ENCODE assay signal across 9 cellular contexts in the genomic region with DNA sequence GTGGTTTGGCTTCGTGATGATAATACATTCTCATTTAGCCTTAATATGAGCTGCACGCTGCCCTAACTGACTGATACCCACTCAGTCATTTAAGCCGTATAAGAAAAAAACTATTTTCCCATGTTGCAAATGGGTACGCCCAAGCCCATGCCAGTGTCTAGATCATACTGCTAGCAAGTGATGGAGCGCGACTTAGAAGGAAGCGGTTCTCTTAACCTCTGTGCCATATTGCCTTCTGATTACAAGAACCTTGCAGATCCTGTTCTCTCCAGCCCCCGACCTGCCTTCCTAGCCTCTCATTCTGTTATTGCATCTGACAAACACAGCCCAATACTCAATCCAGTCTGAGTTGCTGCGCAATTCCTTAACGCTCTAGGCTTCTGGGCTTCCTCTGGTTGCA. TPM values are rescaled to one million over a fixed set of nuclear protein-coding genes. Genes with fewer than 3 reads are reported as not detected.
DNase-seq lines count a peak whose midpoint lies in the region; ATAC-seq, FAIRE-seq and TF ChIP-seq lines count a peak whose summit lies in the region.
"Had no signal": no experiment of that assay in that cellular context is flagged by ENCODE, and none has a peak within 500 bp of the region (broad histone marks: within the 10 kb centered on the region; RNA-seq: fewer than 3 reads in every experiment).

No MANE protein-coding gene starts in this region.

- peak; percentile 37 for ATAC-seq in GM12878

- peak overlapping the region; percentile 95 for H3K4me3 ChIP-seq in HUES6 (ENCODE audit: low read depth, low read length)
- peak overlapping the region; percentile 85 for H3K4me3 ChIP-seq in GM12878
- H3K4me3 ChIP-seq in testis = peak overlapping the region; percentile 98 to 99

- H3K9me3 ChIP-seq in HUES6 (ENCODE audit: control insufficient read depth, insufficient read depth, low read depth, low read length) = no peaks in the 10 kb centered on the region
- no peaks in the 10 kb centered on the region for H3K9me3 ChIP-seq in GM12878 (replicated peaks; ENCODE audit: control insufficient read depth, insufficient read depth, low read length)
- H3K9me3 ChIP-seq in testis = no peaks in the 10 kb centered on the region

- SMC1A ChIA-PET in GM12878 (lab: Charles Lee; ENCODE audit: uncharacterized antibody, unreplicated experiment) = no interaction called here

- TF ChIP-seq CTCF in GM12878 (IDR thresholded peaks at IDR 0.05 in 2 of 3, conservative IDR thresholded peaks at IDR 0.05 in 1 of 3; ENCODE audit: control insufficient read depth in 2 of 3, extremely low read depth in 1 of 3, insufficient read depth in 1 of 3, low read depth in 3 of 3, low read length in 3 of 3) (no peak), testis (IDR thresholded peaks at IDR 0.05) (no peak)

- RAD21 ChIA-PET in GM12878 (lab: Charles Lee; ENCODE audit: unreplicated experiment) = no interaction called here

- DNase-seq in GM12891 (ENCODE audit: insufficient read length, low spot score) (peak; percentile 11), GM12878 (ENCODE audit: low read depth, low spot score) (no peak), left kidney (ENCODE audit: low read depth, low spot score) (peak; percentile 13), testis (no peak), NCI-H187 (lab: John Stamatoyannopoulos, UW) (no peak), amniotic stem cell (lab: John Stamatoyannopoulos, UW) (no peak), NK-92 (lab: John Stamatoyannopoulos, UW; ENCODE audit: unreplicated experiment) (no peak)

- no peak for FAIRE-seq in GM12891 (lab: Jason Lieb, UNC)
- no peak for FAIRE-seq in GM12878 (lab: Jason Lieb, UNC)
- FAIRE-seq: TTC549 had no signal

- no TSS peak for BruUV-seq in GM12878 (replicated peaks; lab: Mats Ljungman, UMichigan)

- H4K20me1 ChIP-seq in GM12878 (ENCODE audit: control insufficient read depth, insufficient read depth) = no peaks in the 10 kb centered on the region

- no peak for TF ChIP-seq EP300 in GM12878 (IDR thresholded peaks at IDR 0.05; ENCODE audit: borderline replicate concordance in 1 of 2, control insufficient read depth in 1 of 2, low read depth in 2 of 2, low read length in 2 of 2)

- CTCF ChIA-PET in GM12878 (lab: Yijun Ruan, JAX) = interaction anchor here (1.2 kb wide), 1 partner anchor 9 kb away, joined by 3 read pairs; no protein-coding TSS in a partner anchor

- intact Hi-C loops in GM12878 (cut with micrococcal nuclease; ENCODE audit: unreplicated experiment) (no loop called here), testis (cut with DNase I; ENCODE audit: low total_unique reads) (no loop called here)

- H2AFZ ChIP-seq in GM12878 (ENCODE audit: control insufficient read depth, low read depth, low read length) = peak overlapping the region; percentile 86

- H3K79me2 ChIP-seq in GM12878 (ENCODE audit: control insufficient read depth, insufficient read depth, low read length) = peaks cover 52% of the 10 kb centered on the region

- H3K36me3 ChIP-seq in HUES6 (ENCODE audit: control insufficient read depth, insufficient read depth, low read length) (peaks cover 13% of the 10 kb centered on the region), GM12878 (ENCODE audit: control insufficient read depth in 2 of 2, insufficient read depth in 2 of 2, low read length in 1 of 2) (0 out of 4 replicates have a peak, but pooled peaks cover 0 to 3% of the 10 kb centered on the region in 2 experiments), testis (ENCODE audit: low read depth, missing control alignments) (no peaks in the 10 kb centered on the region)

- peak overlapping the region; percentile 86 for H3K4me2 ChIP-seq in GM12878 (ENCODE audit: control insufficient read depth, insufficient read depth)

- POLR2A ChIA-PET in GM12878 (lab: Charles Lee) = no interaction called here

- H3K4me1 ChIP-seq in HUES6 (ENCODE audit: control insufficient read depth, insufficient read depth, low read length) (peaks cover 12% of the 10 kb centered on the region), GM12878 (ENCODE audit: control insufficient read depth, insufficient read depth, low read length) (no peaks in the 10 kb centered on the region), testis (peaks cover 20% of the 10 kb centered on the region)

- peak overlapping the region; percentile 94 for H3K9ac ChIP-seq in HUES6 (ENCODE audit: low read length)
- H3K9ac ChIP-seq in GM12878 (ENCODE audit: control insufficient read depth, insufficient read depth, low read length) = peak overlapping the region; percentile 89

- H3K27me3 ChIP-seq in HUES6 (ENCODE audit: control insufficient read depth, insufficient read depth, low read length) = no peaks in the 10 kb centered on the region
- H3K27me3 ChIP-seq in GM12878 (replicated peaks in 1 of 2; ENCODE audit: control insufficient read depth in 2 of 2, insufficient read depth in 2 of 2, low read length in 1 of 2) = no peaks in the 10 kb centered on the region
- H3K27me3 ChIP-seq in testis = no peaks in the 10 kb centered on the region

- WGBS in GM12878 (ENCODE audit: insufficient coverage, insufficient replicate concordance, low lambda C conversion rate, missing lambda C conversion rate) = 18% methylated on average over 10 of the region's 10 CpGs
- WGBS in testis, 2 donors = 2 to 3% methylated on average over 10 of the region's 10 CpGs

- TF ChIP-seq POLR2A in GM12891 (IDR thresholded peaks at IDR 0.05; ENCODE audit: low read depth, low read length) (no peak), GM12878 (IDR thresholded peaks at IDR 0.05; ENCODE audit: low read depth, low read length) (no peak), testis (IDR thresholded peaks at IDR 0.05) (no peak)

- in situ Hi-C loops in GM12878 (cut with MboI) = loop anchor here (10.0 kb wide), 1 partner anchor 55 kb away; no protein-coding TSS in a partner anchor

- no peak for TF ChIP-seq RAD21 in GM12878 (IDR thresholded peaks at IDR 0.05; ENCODE audit: insufficient read depth, low read depth, low read length)

- H3K27ac ChIP-seq in HUES6 (ENCODE audit: low read depth, low read length) (peak overlapping the region; percentile 22; the same call in 1 of the 2 replicates), GM12878 (ENCODE audit: control insufficient read depth, insufficient read depth) (peak overlapping the region; percentile 75), testis (peak overlapping the region; percentile 85 to 88)

TF ChIP-seq in GM12891, 5 proteins besides CTCF, POLR2A, EP300 and RAD21:
- TF ChIP-seq PAX5 (IDR thresholded peaks at IDR 0.05; ENCODE audit: insufficient read depth, low read length, severe bottlenecking) = no peak
- TF ChIP-seq TAF1 (IDR thresholded peaks at IDR 0.05; ENCODE audit: low read depth, low read length) = no peak
- TF ChIP-seq SPI1 (IDR thresholded peaks at IDR 0.05; ENCODE audit: low read depth, low read length) = no peak
- TF ChIP-seq POU2F2 (IDR thresholded peaks at IDR 0.05; ENCODE audit: low read depth, low read length) = no peak
- TF ChIP-seq POLR2AphosphoS5 (IDR thresholded peaks at IDR 0.05; ENCODE audit: low read depth, low read length) = no peak

TF ChIP-seq in GM12878, 131 proteins besides CTCF, POLR2A, EP300 and RAD21 (continues in another document):
- TF ChIP-seq, protein P1, sequence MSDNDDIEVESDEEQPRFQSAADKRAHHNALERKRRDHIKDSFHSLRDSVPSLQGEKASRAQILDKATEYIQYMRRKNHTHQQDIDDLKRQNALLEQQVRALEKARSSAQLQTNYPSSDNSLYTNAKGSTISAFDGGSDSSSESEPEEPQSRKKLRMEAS (IDR thresholded peaks at IDR 0.05; ENCODE audit: low read depth, low read length) = no peak
- TF ChIP-seq MTA2 (IDR thresholded peaks at IDR 0.05; ENCODE audit: low read depth) (no peak), PML (IDR thresholded peaks at IDR 0.05; ENCODE audit: low read length) (no peak), ATF7 (IDR thresholded peaks at IDR 0.05; ENCODE audit: low read depth) (no peak)

RNA-seq across cellular contexts. Expression of a gene that starts 0.6 kb away (rescaled TPM):
- 17.4 TPM for polyA plus RNA-seq in GM12891 (2012; ENCODE audit: low read depth, missing spikeins)
- 76.5 and 84.7 TPM in 2 replicates for total RNA-seq in GM12878 (2013; cell fraction: nucleolus; rRNA removed)
- total RNA-seq in GM12878 (2014; rRNA removed) = 30.5 and 32.4 TPM in 2 replicates
- total RNA-seq in GM12878 (2014; rRNA removed; fragmentation: Illumina TruSeq; extraction: Trizol) = 32.0 and 32.4 TPM in 2 replicates
- total RNA-seq in GM12878 (2021) = 26.2 and 28.3 TPM in 2 replicates
- 11.5 TPM for polyA plus RNA-seq in GM12878 (2011; ENCODE audit: low read depth)
- polyA plus RNA-seq in GM12878 (2011; rRNA removed) = 25.9 and 37.4 TPM in 2 replicates
- polyA plus RNA-seq in GM12878 (2011; cell fraction: cytosol; rRNA removed) = 11.7 and 12.1 TPM in 2 replicates
- polyA plus RNA-seq in GM12878 (2011; cell fraction: nucleus; rRNA removed) = 36.0 TPM in 2 replicates
- 15.8 and 17.5 TPM in 2 replicates for polyA plus RNA-seq in GM12878 (2012)
- 28.7 and 31.9 TPM in 2 replicates for polyA plus RNA-seq in GM12878 (2014; fragmentation: Illumina TruSeq; extraction: Trizol)
- 10 to 100 TPM; 14.2 to 21.2 TPM for polyA plus RNA-seq in GM12878 (2014; fragmentation: Nextera tagmentation; extraction: Ambion mirVana)
- 23.8 and 26.6 TPM in 2 replicates for polyA plus RNA-seq in GM12878 (2014; rRNA removed)
- 10 to 100 TPM; 27.6 to 28.4 TPM for polyA plus RNA-seq in GM12878 (2016; fragmentation: Nextera tagmentation; extraction: Ambion mirVana)
- polyA minus RNA-seq in GM12878 (2011; rRNA and poly(A)+ RNA removed) = 12.1 and 14.0 TPM in 2 replicates
- polyA minus RNA-seq in GM12878 (2011; cell fraction: cytosol; rRNA and poly(A)+ RNA removed) = 7.7 and 8.0 TPM in 2 replicates
- polyA minus RNA-seq in GM12878 (2011; cell fraction: nucleus; rRNA and poly(A)+ RNA removed) = 36.0 and 45.5 TPM in 2 replicates
- 10 to 100 TPM; 33.8 to 41.3 TPM for total RNA-seq in testis
- 18.3 TPM for polyA plus RNA-seq in testis (ENCODE audit: insufficient read depth, low read depth, low replicate concordance)

RNA-seq across cellular contexts. Expression of a gene that starts 0.7 kb away (rescaled TPM):
- polyA plus RNA-seq in GM12891 (2012; ENCODE audit: low read depth, missing spikeins) = 3.9 TPM
- total RNA-seq in GM12878 (2013; cell fraction: nucleolus; rRNA removed) = 6.7 and 8.1 TPM in 2 replicates
- 4.2 and 6.2 TPM in 2 replicates for total RNA-seq in GM12878 (2014; rRNA removed)
- total RNA-seq in GM12878 (2014; rRNA removed; fragmentation: Illumina TruSeq; extraction: Trizol) = 10.9 TPM in 2 replicates
- 8.3 and 8.5 TPM in 2 replicates for total RNA-seq in GM12878 (2021)
- 3.5 TPM for polyA plus RNA-seq in GM12878 (2011; ENCODE audit: low read depth)
- polyA plus RNA-seq in GM12878 (2011; rRNA removed) = 2.9 and 5.5 TPM in 2 replicates
- polyA plus RNA-seq in GM12878 (2011; cell fraction: cytosol; rRNA removed) = 3.5 and 3.8 TPM in 2 replicates
- 2.7 and 4.1 TPM in 2 replicates for polyA plus RNA-seq in GM12878 (2011; cell fraction: nucleus; rRNA removed)
- polyA plus RNA-seq in GM12878 (2012) = 4.3 and 4.7 TPM in 2 replicates
- polyA plus RNA-seq in GM12878 (2014; fragmentation: Illumina TruSeq; extraction: Trizol) = 10.9 and 11.0 TPM in 2 replicates
- polyA plus RNA-seq in GM12878 (2014; fragmentation: Nextera tagmentation; extraction: Ambion mirVana) = 1 to 10 TPM; 2.5 to 4.0 TPM
- 4.1 and 5.5 TPM in 2 replicates for polyA plus RNA-seq in GM12878 (2014; rRNA removed)
- polyA plus RNA-seq in GM12878 (2016; fragmentation: Nextera tagmentation; extraction: Ambion mirVana) = 10 to 100 TPM in 1 of 2 experiments, 1 to 10 TPM in 1; 9.8 to 11.2 TPM
- polyA minus RNA-seq in GM12878 (2011; rRNA and poly(A)+ RNA removed) = 2.3 and 3.1 TPM in 2 replicates
- 1.7 and 2.7 TPM in 2 replicates for polyA minus RNA-seq in GM12878 (2011; cell fraction: cytosol; rRNA and poly(A)+ RNA removed)
- polyA minus RNA-seq in GM12878 (2011; cell fraction: nucleus; rRNA and poly(A)+ RNA removed) = 2.9 and 5.1 TPM in 2 replicates
- 1 to 10 TPM; 7.6 to 8.3 TPM for total RNA-seq in testis
- polyA plus RNA-seq in testis (ENCODE audit: insufficient read depth, low read depth, low replicate concordance) = 7.9 TPM

Comparison
In these comparisons a context has a peak if more than half of its experiments do, and no peak if none do; other contexts are left out.
1. DNase-seq: peak in GM12891 (single experiment) and left kidney (single experiment); none in GM12878 (single experiment), testis (single experiment), NCI-H187 (0 of 2), amniotic stem cell (single experiment) and NK-92 (single experiment).
2. H3K27ac ChIP-seq: peak in every context shown above with its lines; median percentile 86 in testis; 75 in GM12878; 22 in HUES6.
3. Peak in every context shown above with its lines, with median percentiles within 50 percentile points of each other: H3K4me3 ChIP-seq.